Comparison of ENCODE assay signal across 8 cellular contexts in genomic region chr1:86396503-86396900, GRCh38. TPM values are rescaled to one million over a fixed set of nuclear protein-coding genes. Genes with fewer than 3 reads are reported as not detected.
DNase-seq lines count a peak whose midpoint lies in the region; ATAC-seq and TF ChIP-seq lines count a peak whose summit lies in the region.

No MANE protein-coding gene starts in this region.

- peak; percentile 13 to 21 for ATAC-seq in CD4-positive, CD25-positive, alpha-beta regulatory T cell (ENCODE audit: low read depth in 2 of 2)
- ATAC-seq in GM19455 (IDR thresholded peaks at IDR 0.05; ENCODE audit: unreplicated experiment): peak; percentile 38
- ATAC-seq in HG03565 (IDR thresholded peaks at IDR 0.05; ENCODE audit: unreplicated experiment): peak; percentile 4
- peak in 3 of 4 donors; percentile 2 to 16 (median 7) for ATAC-seq in right lobe of liver

- no peaks in the 10 kb centered on the region for H3K36me3 ChIP-seq in CD4-positive, CD25-positive, alpha-beta regulatory T cell (ENCODE audit: control insufficient read depth, insufficient read depth, low read length)
- no peaks in the 10 kb centered on the region for H3K36me3 ChIP-seq in right lobe of liver
- H3K36me3 ChIP-seq in urinary bladder (ENCODE audit: insufficient read depth): no peaks in the 10 kb centered on the region

- intact Hi-C loops in right lobe of liver (cut with DNase I): no loop called here

- H3K4me1 Mint-ChIP-seq in CD4-positive, CD25-positive, alpha-beta regulatory T cell: peaks cover 21 to 57% (median 47%) of the 10 kb centered on the region in 4 donors

- peaks cover 0 to 2% (median 0%) of the 10 kb centered on the region in 7 donors for H3K9me3 Mint-ChIP-seq in CD4-positive, CD25-positive, alpha-beta regulatory T cell

- TF ChIP-seq POLR2A in right lobe of liver (IDR thresholded peaks at IDR 0.05): no peak

- H3K4me3 Mint-ChIP-seq in CD4-positive, CD25-positive, alpha-beta regulatory T cell: peak overlapping the region; percentile 95 to 99 (median 99)

- WGBS in right lobe of liver (ENCODE audit: insufficient coverage, low coverage, low lambda C conversion rate, missing lambda C conversion rate): 5% methylated on average over 9 of the region's 9 CpGs
- under 1% methylated on average over 9 of the region's 9 CpGs for WGBS in urinary bladder

- DNase-seq in CD4-positive, CD25-positive, alpha-beta regulatory T cell: no peak
- DNase-seq in right lobe of liver (no peak), T-helper 9 cell (no peak), pons (ENCODE audit: low spot score) (no peak)

- H3K27me3 Mint-ChIP-seq in CD4-positive, CD25-positive, alpha-beta regulatory T cell: peaks cover 14% of the 10 kb centered on the region

- TF ChIP-seq CTCF in right lobe of liver (IDR thresholded peaks at IDR 0.05): no peak

- H3K9me3 ChIP-seq in CD4-positive, CD25-positive, alpha-beta regulatory T cell (ENCODE audit: control insufficient read depth in 2 of 2, low read length in 2 of 2): no peaks in the 10 kb centered on the region
- no peaks in the 10 kb centered on the region for H3K9me3 ChIP-seq in right lobe of liver

- peak overlapping the region; percentile 95 to 98 (median 98) for H3K27ac Mint-ChIP-seq in CD4-positive, CD25-positive, alpha-beta regulatory T cell

- peaks cover 2% of the 10 kb centered on the region for H3K27me3 ChIP-seq in CD4-positive, CD25-positive, alpha-beta regulatory T cell (ENCODE audit: control insufficient read depth, insufficient read depth, low read length)
- no peaks in the 10 kb centered on the region for H3K27me3 ChIP-seq in right lobe of liver

- peak overlapping the region; percentile 90 for H3K27ac ChIP-seq in CD4-positive, CD25-positive, alpha-beta regulatory T cell (ENCODE audit: insufficient read depth, low read length, poor library complexity, severe bottlenecking)
- H3K27ac ChIP-seq in angular gyrus (ENCODE audit: low read depth, low read length) (peak overlapping the region; percentile 77), right lobe of liver (peak overlapping the region; percentile 27 to 68 (median 35)), urinary bladder (ENCODE audit: low read depth) (peak overlapping the region; percentile 27)

- H3K4me3 ChIP-seq in CD4-positive, CD25-positive, alpha-beta regulatory T cell (ENCODE audit: low read depth, low read length): peak overlapping the region; percentile 94
- H3K4me3 ChIP-seq in right lobe of liver (peak overlapping the region; percentile 73 to 77 (median 77)), urinary bladder (ENCODE audit: low read depth, low read length) (peak overlapping the region; percentile 87)

- peaks cover 47% of the 10 kb centered on the region for H3K4me1 ChIP-seq in CD4-positive, CD25-positive, alpha-beta regulatory T cell (ENCODE audit: control insufficient read depth, insufficient read depth, low read length, poor library complexity, severe bottlenecking)
- H3K4me1 ChIP-seq in right lobe of liver (no peaks in the 10 kb centered on the region), urinary bladder (ENCODE audit: insufficient read depth) (no peaks in the 10 kb centered on the region)

- no peaks in the 10 kb centered on the region for H3K36me3 Mint-ChIP-seq in CD4-positive, CD25-positive, alpha-beta regulatory T cell

RNA-seq across cellular contexts. Expression of gene ODF2L, which starts 0.4 kb away (rescaled TPM):
- total RNA-seq in CD4-positive, CD25-positive, alpha-beta regulatory T cell: 92.1 TPM
- 10 to 100 TPM; 38.4 to 57.1 (median 43.9) TPM for polyA plus RNA-seq in CD4-positive, CD25-positive, alpha-beta regulatory T cell
- total RNA-seq in right lobe of liver (1 to 10 TPM; 3.9 to 8.6 (median 5.7) TPM), urinary bladder (122 TPM)
- polyA plus RNA-seq in urinary bladder: 10.3 TPM

RNA-seq across cellular contexts. Expression of gene CLCA2, which starts 27.5 kb away (rescaled TPM):
- total RNA-seq in CD4-positive, CD25-positive, alpha-beta regulatory T cell: not detected
- not detected for polyA plus RNA-seq in CD4-positive, CD25-positive, alpha-beta regulatory T cell
- total RNA-seq in right lobe of liver (not detected), urinary bladder (5.0 TPM)
- 0.65 TPM for polyA plus RNA-seq in urinary bladder

Comparison
In these comparisons a context has a peak if more than half of its experiments do, and no peak if none do; other contexts are left out.
1. H3K27ac ChIP-seq: peak in every context shown above with its lines; median percentile 90 in CD4-positive, CD25-positive, alpha-beta regulatory T cell; 77 in angular gyrus; 35 in right lobe of liver; 27 in urinary bladder.